Comparison of ENCODE assay signal across 1 cellular context in the genomic region with DNA sequence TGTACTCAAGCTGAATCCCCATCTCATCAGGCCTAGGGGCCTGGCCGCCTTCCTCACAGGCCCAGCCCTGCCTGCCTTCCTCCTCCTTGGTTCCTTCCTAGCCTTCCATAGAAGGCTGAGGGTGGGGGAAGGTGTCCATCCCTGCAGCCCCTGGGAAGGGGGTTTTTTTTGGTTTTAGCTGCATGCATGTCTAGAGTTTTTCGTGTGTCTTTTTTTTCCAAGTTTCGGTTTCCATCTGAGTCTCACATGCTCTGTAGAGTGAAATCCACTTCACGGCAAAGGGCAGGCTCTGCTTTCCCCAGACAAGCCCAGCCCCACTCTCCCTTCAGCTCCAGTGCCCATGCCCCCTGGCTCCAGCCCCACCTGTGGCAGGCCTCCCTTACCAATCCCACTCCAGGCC.
TF ChIP-seq lines count a peak whose summit lies in the region.

No MANE protein-coding gene starts in this region.

TF ChIP-seq in GM12878, 131 proteins besides CTCF, POLR2A, EP300 and RAD21 (continues in another document):
- TF ChIP-seq MYB (IDR thresholded peaks at IDR 0.05; ENCODE audit: borderline replicate concordance, low read depth, low read length) (no peak), ZNF274 (IDR thresholded peaks at IDR 0.05; ENCODE audit: insufficient read depth, insufficient read length) (no peak), CREM (IDR thresholded peaks at IDR 0.05; ENCODE audit: low read depth) (no peak), ATF7 (IDR thresholded peaks at IDR 0.05; ENCODE audit: low read depth) (no peak), ESRRA (IDR thresholded peaks at IDR 0.05; ENCODE audit: low read length) (no peak), HDAC6 (IDR thresholded peaks at IDR 0.05; ENCODE audit: unreplicated experiment) (no peak), POLR2AphosphoS2 (IDR thresholded peaks at IDR 0.05; ENCODE audit: low read depth, low read length) (no peak), SRF (IDR thresholded peaks at IDR 0.05; ENCODE audit: low read depth in 2 of 2, low read length in 2 of 2) (no peak), HCFC1 (IDR thresholded peaks at IDR 0.05; ENCODE audit: low read length) (no peak), IKZF2 (IDR thresholded peaks at IDR 0.05) (peak; percentile 39 to 51; a peak in 3 of 4 replicates), IKZF1 (conservative IDR thresholded peaks at IDR 0.05) (peak; percentile 63), KAT2A (conservative IDR thresholded peaks at IDR 0.05; ENCODE audit: control insufficient read depth, low read depth, low read length) (no peak), TAF1 (IDR thresholded peaks at IDR 0.05; ENCODE audit: borderline replicate concordance, low read depth, low read length) (no peak), SREBF2 (IDR thresholded peaks at IDR 0.05; ENCODE audit: low read length) (no peak), MEF2B (IDR thresholded peaks at IDR 0.05; ENCODE audit: partially characterized antibody, poor library complexity, severe bottlenecking) (no peak), MTA2 (IDR thresholded peaks at IDR 0.05; ENCODE audit: low read depth) (no peak), RFX5 (IDR thresholded peaks at IDR 0.05; ENCODE audit: low read depth, low read length) (no peak), SREBF1 (IDR thresholded peaks at IDR 0.05; ENCODE audit: low read length) (no peak), CHD4 (IDR thresholded peaks at IDR 0.05) (no peak), NR2C2 (IDR thresholded peaks at IDR 0.05; ENCODE audit: borderline replicate concordance, control insufficient read depth, insufficient read length, low read depth) (no peak), STAT3 (IDR thresholded peaks at IDR 0.05; ENCODE audit: low read depth, low read length) (no peak), POU2F2 (IDR thresholded peaks at IDR 0.05; ENCODE audit: borderline replicate concordance, low read depth, low read length) (no peak), TCF12 (IDR thresholded peaks at IDR 0.05; ENCODE audit: low read depth, low read length) (no peak), EZH2 (IDR thresholded peaks at IDR 0.05; ENCODE audit: borderline replicate concordance, control insufficient read depth, low read depth, low read length) (no peak), JUNB (IDR thresholded peaks at IDR 0.05) (peak; percentile 67), YY1 (IDR thresholded peaks at IDR 0.05; ENCODE audit: low read depth, low read length) (no peak), TCF3 (IDR thresholded peaks at IDR 0.05; ENCODE audit: borderline replicate concordance, insufficient read depth, low read depth, low read length) (no peak), IRF4 (IDR thresholded peaks at IDR 0.05; ENCODE audit: low read depth, low read length) (peak; percentile 71; the same call in 1 of the 2 replicates), SMAD1 (IDR thresholded peaks at IDR 0.05; ENCODE audit: low read depth, partially characterized antibody) (no peak), HDGF (IDR thresholded peaks at IDR 0.05) (no peak), NR2C1 (IDR thresholded peaks at IDR 0.05) (no peak)
- TF ChIP-seq, protein P1, sequence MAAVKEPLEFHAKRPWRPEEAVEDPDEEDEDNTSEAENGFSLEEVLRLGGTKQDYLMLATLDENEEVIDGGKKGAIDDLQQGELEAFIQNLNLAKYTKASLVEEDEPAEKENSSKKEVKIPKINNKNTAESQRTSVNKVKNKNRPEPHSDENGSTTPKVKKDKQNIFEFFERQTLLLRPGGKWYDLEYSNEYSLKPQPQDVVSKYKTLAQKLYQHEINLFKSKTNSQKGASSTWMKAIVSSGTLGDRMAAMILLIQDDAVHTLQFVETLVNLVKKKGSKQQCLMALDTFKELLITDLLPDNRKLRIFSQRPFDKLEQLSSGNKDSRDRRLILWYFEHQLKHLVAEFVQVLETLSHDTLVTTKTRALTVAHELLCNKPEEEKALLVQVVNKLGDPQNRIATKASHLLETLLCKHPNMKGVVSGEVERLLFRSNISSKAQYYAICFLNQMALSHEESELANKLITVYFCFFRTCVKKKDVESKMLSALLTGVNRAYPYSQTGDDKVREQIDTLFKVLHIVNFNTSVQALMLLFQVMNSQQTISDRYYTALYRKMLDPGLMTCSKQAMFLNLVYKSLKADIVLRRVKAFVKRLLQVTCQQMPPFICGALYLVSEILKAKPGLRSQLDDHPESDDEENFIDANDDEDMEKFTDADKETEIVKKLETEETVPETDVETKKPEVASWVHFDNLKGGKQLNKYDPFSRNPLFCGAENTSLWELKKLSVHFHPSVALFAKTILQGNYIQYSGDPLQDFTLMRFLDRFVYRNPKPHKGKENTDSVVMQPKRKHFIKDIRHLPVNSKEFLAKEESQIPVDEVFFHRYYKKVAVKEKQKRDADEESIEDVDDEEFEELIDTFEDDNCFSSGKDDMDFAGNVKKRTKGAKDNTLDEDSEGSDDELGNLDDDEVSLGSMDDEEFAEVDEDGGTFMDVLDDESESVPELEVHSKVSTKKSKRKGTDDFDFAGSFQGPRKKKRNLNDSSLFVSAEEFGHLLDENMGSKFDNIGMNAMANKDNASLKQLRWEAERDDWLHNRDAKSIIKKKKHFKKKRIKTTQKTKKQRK (IDR thresholded peaks at IDR 0.05; ENCODE audit: low read depth, low read length), result no peak
- TF ChIP-seq, protein P2, sequence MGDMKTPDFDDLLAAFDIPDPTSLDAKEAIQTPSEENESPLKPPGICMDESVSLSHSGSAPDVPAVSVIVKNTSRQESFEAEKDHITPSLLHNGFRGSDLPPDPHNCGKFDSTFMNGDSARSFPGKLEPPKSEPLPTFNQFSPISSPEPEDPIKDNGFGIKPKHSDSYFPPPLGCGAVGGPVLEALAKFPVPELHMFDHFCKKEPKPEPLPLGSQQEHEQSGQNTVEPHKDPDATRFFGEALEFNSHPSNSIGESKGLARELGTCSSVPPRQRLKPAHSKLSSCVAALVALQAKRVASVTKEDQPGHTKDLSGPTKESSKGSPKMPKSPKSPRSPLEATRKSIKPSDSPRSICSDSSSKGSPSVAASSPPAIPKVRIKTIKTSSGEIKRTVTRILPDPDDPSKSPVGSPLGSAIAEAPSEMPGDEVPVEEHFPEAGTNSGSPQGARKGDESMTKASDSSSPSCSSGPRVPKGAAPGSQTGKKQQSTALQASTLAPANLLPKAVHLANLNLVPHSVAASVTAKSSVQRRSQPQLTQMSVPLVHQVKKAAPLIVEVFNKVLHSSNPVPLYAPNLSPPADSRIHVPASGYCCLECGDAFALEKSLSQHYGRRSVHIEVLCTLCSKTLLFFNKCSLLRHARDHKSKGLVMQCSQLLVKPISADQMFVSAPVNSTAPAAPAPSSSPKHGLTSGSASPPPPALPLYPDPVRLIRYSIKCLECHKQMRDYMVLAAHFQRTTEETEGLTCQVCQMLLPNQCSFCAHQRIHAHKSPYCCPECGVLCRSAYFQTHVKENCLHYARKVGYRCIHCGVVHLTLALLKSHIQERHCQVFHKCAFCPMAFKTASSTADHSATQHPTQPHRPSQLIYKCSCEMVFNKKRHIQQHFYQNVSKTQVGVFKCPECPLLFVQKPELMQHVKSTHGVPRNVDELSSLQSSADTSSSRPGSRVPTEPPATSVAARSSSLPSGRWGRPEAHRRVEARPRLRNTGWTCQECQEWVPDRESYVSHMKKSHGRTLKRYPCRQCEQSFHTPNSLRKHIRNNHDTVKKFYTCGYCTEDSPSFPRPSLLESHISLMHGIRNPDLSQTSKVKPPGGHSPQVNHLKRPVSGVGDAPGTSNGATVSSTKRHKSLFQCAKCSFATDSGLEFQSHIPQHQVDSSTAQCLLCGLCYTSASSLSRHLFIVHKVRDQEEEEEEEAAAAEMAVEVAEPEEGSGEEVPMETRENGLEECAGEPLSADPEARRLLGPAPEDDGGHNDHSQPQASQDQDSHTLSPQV (IDR thresholded peaks at IDR 0.05), result no peak
- TF ChIP-seq, protein P3, sequence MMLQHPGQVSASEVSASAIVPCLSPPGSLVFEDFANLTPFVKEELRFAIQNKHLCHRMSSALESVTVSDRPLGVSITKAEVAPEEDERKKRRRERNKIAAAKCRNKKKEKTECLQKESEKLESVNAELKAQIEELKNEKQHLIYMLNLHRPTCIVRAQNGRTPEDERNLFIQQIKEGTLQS (IDR thresholded peaks at IDR 0.05; ENCODE audit: borderline replicate concordance, extremely low read depth, low read depth, low read length), result no peak
- TF ChIP-seq, protein P4, sequence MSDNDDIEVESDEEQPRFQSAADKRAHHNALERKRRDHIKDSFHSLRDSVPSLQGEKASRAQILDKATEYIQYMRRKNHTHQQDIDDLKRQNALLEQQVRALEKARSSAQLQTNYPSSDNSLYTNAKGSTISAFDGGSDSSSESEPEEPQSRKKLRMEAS (IDR thresholded peaks at IDR 0.05; ENCODE audit: low read depth, low read length), result no peak
- TF ChIP-seq, protein P5, sequence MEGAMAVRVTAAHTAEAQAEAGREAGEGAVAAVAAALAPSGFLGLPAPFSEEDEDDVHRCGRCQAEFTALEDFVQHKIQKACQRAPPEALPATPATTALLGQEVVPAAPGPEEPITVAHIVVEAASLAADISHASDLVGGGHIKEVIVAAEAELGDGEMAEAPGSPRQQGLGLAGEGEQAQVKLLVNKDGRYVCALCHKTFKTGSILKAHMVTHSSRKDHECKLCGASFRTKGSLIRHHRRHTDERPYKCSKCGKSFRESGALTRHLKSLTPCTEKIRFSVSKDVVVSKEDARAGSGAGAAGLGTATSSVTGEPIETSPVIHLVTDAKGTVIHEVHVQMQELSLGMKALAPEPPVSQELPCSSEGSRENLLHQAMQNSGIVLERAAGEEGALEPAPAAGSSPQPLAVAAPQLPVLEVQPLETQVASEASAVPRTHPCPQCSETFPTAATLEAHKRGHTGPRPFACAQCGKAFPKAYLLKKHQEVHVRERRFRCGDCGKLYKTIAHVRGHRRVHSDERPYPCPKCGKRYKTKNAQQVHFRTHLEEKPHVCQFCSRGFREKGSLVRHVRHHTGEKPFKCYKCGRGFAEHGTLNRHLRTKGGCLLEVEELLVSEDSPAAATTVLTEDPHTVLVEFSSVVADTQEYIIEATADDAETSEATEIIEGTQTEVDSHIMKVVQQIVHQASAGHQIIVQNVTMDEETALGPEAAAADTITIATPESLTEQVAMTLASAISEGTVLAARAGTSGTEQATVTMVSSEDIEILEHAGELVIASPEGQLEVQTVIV (IDR thresholded peaks at IDR 0.05; ENCODE audit: borderline replicate concordance, partially characterized antibody), result no peak
- TF ChIP-seq, protein P6, sequence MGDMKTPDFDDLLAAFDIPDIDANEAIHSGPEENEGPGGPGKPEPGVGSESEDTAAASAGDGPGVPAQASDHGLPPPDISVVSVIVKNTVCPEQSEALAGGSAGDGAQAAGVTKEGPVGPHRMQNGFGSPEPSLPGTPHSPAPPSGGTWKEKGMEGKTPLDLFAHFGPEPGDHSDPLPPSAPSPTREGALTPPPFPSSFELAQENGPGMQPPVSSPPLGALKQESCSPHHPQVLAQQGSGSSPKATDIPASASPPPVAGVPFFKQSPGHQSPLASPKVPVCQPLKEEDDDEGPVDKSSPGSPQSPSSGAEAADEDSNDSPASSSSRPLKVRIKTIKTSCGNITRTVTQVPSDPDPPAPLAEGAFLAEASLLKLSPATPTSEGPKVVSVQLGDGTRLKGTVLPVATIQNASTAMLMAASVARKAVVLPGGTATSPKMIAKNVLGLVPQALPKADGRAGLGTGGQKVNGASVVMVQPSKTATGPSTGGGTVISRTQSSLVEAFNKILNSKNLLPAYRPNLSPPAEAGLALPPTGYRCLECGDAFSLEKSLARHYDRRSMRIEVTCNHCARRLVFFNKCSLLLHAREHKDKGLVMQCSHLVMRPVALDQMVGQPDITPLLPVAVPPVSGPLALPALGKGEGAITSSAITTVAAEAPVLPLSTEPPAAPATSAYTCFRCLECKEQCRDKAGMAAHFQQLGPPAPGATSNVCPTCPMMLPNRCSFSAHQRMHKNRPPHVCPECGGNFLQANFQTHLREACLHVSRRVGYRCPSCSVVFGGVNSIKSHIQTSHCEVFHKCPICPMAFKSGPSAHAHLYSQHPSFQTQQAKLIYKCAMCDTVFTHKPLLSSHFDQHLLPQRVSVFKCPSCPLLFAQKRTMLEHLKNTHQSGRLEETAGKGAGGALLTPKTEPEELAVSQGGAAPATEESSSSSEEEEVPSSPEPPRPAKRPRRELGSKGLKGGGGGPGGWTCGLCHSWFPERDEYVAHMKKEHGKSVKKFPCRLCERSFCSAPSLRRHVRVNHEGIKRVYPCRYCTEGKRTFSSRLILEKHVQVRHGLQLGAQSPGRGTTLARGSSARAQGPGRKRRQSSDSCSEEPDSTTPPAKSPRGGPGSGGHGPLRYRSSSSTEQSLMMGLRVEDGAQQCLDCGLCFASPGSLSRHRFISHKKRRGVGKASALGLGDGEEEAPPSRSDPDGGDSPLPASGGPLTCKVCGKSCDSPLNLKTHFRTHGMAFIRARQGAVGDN (IDR thresholded peaks at IDR 0.05), result no peak
- TF ChIP-seq, protein P7, sequence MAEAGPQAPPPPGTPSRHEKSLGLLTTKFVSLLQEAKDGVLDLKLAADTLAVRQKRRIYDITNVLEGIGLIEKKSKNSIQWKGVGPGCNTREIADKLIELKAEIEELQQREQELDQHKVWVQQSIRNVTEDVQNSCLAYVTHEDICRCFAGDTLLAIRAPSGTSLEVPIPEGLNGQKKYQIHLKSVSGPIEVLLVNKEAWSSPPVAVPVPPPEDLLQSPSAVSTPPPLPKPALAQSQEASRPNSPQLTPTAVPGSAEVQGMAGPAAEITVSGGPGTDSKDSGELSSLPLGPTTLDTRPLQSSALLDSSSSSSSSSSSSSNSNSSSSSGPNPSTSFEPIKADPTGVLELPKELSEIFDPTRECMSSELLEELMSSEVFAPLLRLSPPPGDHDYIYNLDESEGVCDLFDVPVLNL (IDR thresholded peaks at IDR 0.05; ENCODE audit: low read depth, low read length), result no peak
- TF ChIP-seq, protein P8, sequence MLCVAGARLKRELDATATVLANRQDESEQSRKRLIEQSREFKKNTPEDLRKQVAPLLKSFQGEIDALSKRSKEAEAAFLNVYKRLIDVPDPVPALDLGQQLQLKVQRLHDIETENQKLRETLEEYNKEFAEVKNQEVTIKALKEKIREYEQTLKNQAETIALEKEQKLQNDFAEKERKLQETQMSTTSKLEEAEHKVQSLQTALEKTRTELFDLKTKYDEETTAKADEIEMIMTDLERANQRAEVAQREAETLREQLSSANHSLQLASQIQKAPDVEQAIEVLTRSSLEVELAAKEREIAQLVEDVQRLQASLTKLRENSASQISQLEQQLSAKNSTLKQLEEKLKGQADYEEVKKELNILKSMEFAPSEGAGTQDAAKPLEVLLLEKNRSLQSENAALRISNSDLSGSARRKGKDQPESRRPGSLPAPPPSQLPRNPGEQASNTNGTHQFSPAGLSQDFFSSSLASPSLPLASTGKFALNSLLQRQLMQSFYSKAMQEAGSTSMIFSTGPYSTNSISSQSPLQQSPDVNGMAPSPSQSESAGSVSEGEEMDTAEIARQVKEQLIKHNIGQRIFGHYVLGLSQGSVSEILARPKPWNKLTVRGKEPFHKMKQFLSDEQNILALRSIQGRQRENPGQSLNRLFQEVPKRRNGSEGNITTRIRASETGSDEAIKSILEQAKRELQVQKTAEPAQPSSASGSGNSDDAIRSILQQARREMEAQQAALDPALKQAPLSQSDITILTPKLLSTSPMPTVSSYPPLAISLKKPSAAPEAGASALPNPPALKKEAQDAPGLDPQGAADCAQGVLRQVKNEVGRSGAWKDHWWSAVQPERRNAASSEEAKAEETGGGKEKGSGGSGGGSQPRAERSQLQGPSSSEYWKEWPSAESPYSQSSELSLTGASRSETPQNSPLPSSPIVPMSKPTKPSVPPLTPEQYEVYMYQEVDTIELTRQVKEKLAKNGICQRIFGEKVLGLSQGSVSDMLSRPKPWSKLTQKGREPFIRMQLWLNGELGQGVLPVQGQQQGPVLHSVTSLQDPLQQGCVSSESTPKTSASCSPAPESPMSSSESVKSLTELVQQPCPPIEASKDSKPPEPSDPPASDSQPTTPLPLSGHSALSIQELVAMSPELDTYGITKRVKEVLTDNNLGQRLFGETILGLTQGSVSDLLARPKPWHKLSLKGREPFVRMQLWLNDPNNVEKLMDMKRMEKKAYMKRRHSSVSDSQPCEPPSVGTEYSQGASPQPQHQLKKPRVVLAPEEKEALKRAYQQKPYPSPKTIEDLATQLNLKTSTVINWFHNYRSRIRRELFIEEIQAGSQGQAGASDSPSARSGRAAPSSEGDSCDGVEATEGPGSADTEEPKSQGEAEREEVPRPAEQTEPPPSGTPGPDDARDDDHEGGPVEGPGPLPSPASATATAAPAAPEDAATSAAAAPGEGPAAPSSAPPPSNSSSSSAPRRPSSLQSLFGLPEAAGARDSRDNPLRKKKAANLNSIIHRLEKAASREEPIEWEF (IDR thresholded peaks at IDR 0.05; ENCODE audit: insufficient replicate concordance, low read depth, low read length), result no peak
